Comparison of ENCODE assay signal across 1 cellular context in genomic region chr19:10565567-10566407, GRCh38.
TF ChIP-seq lines count a peak whose summit lies in the region.

TSS of gene KRI1 (minus strand) at chr19:10566010. CDS start at chr19:10565999, 11 bp downstream.

TF ChIP-seq in HCT116, 20 proteins besides CTCF, POLR2A, EP300 and RAD21 (continued from another document):
- no peak for TF ChIP-seq EZH2phosphoT487 (IDR thresholded peaks at IDR 0.05; ENCODE audit: borderline replicate concordance)
- no peak; the same call in 1 of the 2 replicates for TF ChIP-seq ELF1 (IDR thresholded peaks at IDR 0.05; ENCODE audit: borderline replicate concordance, low read depth)
- peak; percentile 96 for TF ChIP-seq POLR2AphosphoS5 (IDR thresholded peaks at IDR 0.05; ENCODE audit: low read depth, low read length)
- TF ChIP-seq SIN3A (IDR thresholded peaks at IDR 0.05; ENCODE audit: low read depth): peak; percentile 76
- peak; percentile 81 for TF ChIP-seq EGR1 (IDR thresholded peaks at IDR 0.05; ENCODE audit: low read depth)
- TF ChIP-seq MAX (IDR thresholded peaks at IDR 0.05): peak; percentile 97
- no peak for TF ChIP-seq CBX3 (IDR thresholded peaks at IDR 0.05; ENCODE audit: low read depth)
